In the genomic region with DNA sequence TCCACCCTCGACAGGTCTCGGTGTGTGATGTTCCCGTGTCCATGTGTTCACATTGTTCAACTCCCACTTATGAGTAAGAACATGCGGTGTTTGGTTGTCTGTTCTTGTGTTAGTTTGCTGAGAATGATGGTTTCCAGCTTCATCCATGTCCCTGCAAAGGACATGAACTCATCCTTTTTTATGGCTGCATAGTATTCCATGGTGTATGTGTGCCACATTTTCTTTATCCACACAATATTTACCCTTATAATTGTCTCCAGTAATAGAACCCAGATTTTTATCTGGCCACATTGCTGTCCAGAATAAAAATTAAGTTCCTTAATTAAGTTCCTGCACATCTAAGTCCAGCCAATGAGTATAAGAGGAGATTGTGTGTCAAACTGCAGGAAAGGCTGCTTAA, we compare ENCODE assay signal across 7 cellular contexts. TPM values are rescaled to one million over a fixed set of nuclear protein-coding genes. Genes with fewer than 3 reads are reported as not detected.
"Had no signal": no experiment of that assay in that cellular context is flagged by ENCODE, and none has a peak within 500 bp of the region (broad histone marks: within the 10 kb centered on the region; RNA-seq: fewer than 3 reads in every experiment).

No MANE protein-coding gene starts in this region.

RNA-seq across cellular contexts. Expression of gene RIMBP2, which starts 22.3 kb away (rescaled TPM):
- total RNA-seq: left lobe of liver, left ventricle myocardium inferior, lung microvascular endothelial cell, mammary epithelial cell, mononuclear cell, myocyte had no signal
- polyA plus RNA-seq: immature natural killer cell, mammary epithelial cell had no signal
